Comparison of ENCODE assay signal across 16 cellular contexts in the genomic region with DNA sequence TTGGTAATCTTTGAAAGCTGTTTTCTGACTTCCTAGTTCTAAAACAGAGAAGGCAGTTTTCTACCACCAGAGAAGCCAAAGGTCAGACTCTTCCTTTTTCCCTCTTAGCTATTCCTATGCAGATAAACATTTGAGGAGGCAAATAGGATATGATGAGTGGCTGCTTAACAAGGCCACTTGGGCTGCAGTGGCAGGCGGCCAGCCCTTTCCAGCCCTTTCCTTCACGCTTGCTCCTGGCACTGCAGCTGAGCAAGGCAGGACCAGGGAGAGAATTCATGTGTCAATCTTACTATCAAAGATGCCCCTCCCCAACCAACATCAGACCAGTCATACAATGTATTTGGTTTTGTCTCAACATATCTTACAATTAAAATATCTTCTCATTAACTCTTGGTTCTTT. TPM values are rescaled to one million over a fixed set of nuclear protein-coding genes. Genes with fewer than 3 reads are reported as not detected.
A peak's percentile ranks its signal among the peaks of the same experiment; 100 is the strongest.
DNase-seq lines count a peak whose midpoint lies in the region; ATAC-seq and TF ChIP-seq lines count a peak whose summit lies in the region.
"Had no signal": no experiment of that assay in that cellular context is flagged by ENCODE, and none has a peak within 500 bp of the region (broad histone marks: within the 10 kb centered on the region; RNA-seq: fewer than 3 reads in every experiment).

No MANE protein-coding gene starts in this region.

- intact Hi-C loops in lower lobe of right lung (cut with DNase I): no loop called here

- H3K9me3 ChIP-seq in MG63 (0 out of 2 replicates have a peak, but pooled peaks cover 3% of the 10 kb centered on the region), lower lobe of right lung (no peaks in the 10 kb centered on the region)
- H3K9me3 ChIP-seq: esophagus muscularis mucosa had no signal

- TF ChIP-seq CTCF in lower lobe of right lung (IDR thresholded peaks at IDR 0.05): no peak

- H3K4me1 ChIP-seq in lower lobe of right lung: peaks cover 10% of the 10 kb centered on the region

- H3K36me3 ChIP-seq in MG63 (no peaks in the 10 kb centered on the region), lower lobe of right lung (peaks cover 8% of the 10 kb centered on the region)
- H3K36me3 ChIP-seq: esophagus muscularis mucosa had no signal

- H3K4me3 ChIP-seq in MG63 (no peak overlapping the region), lower lobe of right lung (no peak overlapping the region)
- H3K4me3 ChIP-seq: esophagus muscularis mucosa had no signal

- no peak overlapping the region for H3K27ac ChIP-seq in lower lobe of right lung
- H3K27ac ChIP-seq: esophagus muscularis mucosa had no signal

- peak; percentile 56 to 72 for ATAC-seq in lower lobe of right lung
- no peak for ATAC-seq in GM18511 (IDR thresholded peaks at IDR 0.05; ENCODE audit: unreplicated experiment)
- no peak for ATAC-seq in HG02981 (IDR thresholded peaks at IDR 0.05; ENCODE audit: unreplicated experiment)

- H3K27me3 ChIP-seq in MG63: no peaks in the 10 kb centered on the region
- no peaks in the 10 kb centered on the region for H3K27me3 ChIP-seq in lower lobe of right lung (ENCODE audit: low read depth)
- H3K27me3 ChIP-seq: esophagus muscularis mucosa had no signal

- peak; percentile 70 for DNase-seq in Ammon's horn (ENCODE audit: low spot score)
- DNase-seq in MG63: peak; percentile 35
- DNase-seq in cerebellar cortex (ENCODE audit: low spot score): peak; percentile 40
- DNase-seq in lower lobe of right lung: peak; percentile 73
- no peak for DNase-seq in KG1 (lab: John Stamatoyannopoulos, UW)
- DNase-seq in NCI-H1694 treated with DMSO at 0.1 percent for 48 hours (lab: John Stamatoyannopoulos, UW): no peak
- DNase-seq: activated CD4-positive, alpha-beta T cell treated with anti-CD3 and anti-CD28 coated beads for 4 hours; activated naive CD8-positive, alpha-beta T cell treated with anti-CD3 and anti-CD28 coated beads, Interleukin-2, amount 10 ng/mL, durations not matched to agents 7 days and 5 days; activated T-cell treated with anti-CD3 and anti-CD28 coated beads, Interleukin-2, amount 50 U/mL, for 24 hours; AML-193; NCI-H524; RPMI8226; T-helper 1 cell had no signal

RNA-seq across cellular contexts. Expression of gene RNF38, which starts 36.8 kb away (rescaled TPM):
- total RNA-seq in MG63 (2014; rRNA removed; shearing (Covaris generic); ENCODE audit: low replicate concordance): 11.0 and 13.3 TPM in 2 replicates
- total RNA-seq in lower lobe of right lung: 48.9 TPM

Comparison
In these comparisons a context has a peak if more than half of its experiments do, and no peak if none do; other contexts are left out.
1. DNase-seq: peak in Ammon's horn (single experiment), MG63 (single experiment), cerebellar cortex (single experiment) and lower lobe of right lung (single experiment); none in KG1 (single experiment) and NCI-H1694 treated with DMSO at 0.1 percent for 48 hours (single experiment).
2. ATAC-seq: peak in lower lobe of right lung (2 of 2); none in GM18511 (single experiment) and HG02981 (single experiment).